In the genomic region with DNA sequence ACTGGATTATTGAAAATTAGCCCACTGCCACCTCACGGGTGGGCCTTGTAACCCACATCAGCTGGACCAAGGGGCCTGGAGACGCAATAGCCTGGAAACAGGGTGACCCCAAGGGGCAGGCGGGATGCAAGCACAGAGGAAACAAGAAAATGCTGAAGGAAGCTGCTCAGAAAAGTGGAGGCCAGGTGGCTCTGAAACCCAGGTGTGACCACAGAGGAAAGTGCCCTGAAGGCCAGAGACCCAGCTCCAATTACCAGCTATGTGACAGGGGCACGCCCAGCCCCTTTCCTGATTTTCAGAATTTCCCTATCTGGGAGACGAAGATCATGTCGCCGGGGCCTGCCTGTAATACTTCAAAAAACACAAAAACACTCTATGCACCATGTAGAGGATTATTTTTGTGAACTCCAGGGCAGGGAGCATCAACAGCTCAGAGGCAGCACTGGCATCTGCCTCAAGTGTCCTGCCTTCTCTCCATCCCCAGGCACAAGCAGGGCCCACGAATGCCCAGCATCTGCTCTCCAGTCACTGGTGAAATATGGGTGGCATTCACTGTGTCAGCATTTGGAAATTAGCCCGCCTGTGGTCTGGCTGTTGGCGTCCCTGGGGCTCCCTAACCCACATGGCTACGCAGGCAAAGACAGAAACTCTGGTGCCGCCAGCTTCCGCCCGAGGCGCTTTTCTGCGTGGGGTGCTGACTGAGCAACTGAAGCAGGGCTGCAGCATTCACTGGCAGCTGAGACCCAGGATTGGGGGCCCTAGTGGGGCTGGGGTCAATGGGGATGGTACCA, we compare ENCODE assay signal across 1 cellular context.
TF ChIP-seq lines count a peak whose summit lies in the region.

No MANE protein-coding gene starts in this region.

TF ChIP-seq in IMR-90, 13 proteins besides CTCF, POLR2A, EP300 and RAD21:
- TF ChIP-seq NFE2L2 (IDR thresholded peaks at IDR 0.05; ENCODE audit: low read depth, low read length) (no peak), MAFK (IDR thresholded peaks at IDR 0.05; ENCODE audit: low read depth, low read length) (no peak), MAZ (IDR thresholded peaks at IDR 0.05; ENCODE audit: borderline replicate concordance, low read depth, low read length) (no peak), MXI1 (IDR thresholded peaks at IDR 0.05; ENCODE audit: borderline replicate concordance, low read depth, low read length) (no peak), RFX5 (IDR thresholded peaks at IDR 0.05; ENCODE audit: low read depth, low read length) (no peak), BHLHE40 (IDR thresholded peaks at IDR 0.05; ENCODE audit: low read depth, low read length) (no peak), SMC3 (IDR thresholded peaks at IDR 0.05; ENCODE audit: low read depth, low read length) (no peak), CEBPB (IDR thresholded peaks at IDR 0.05; ENCODE audit: low read depth, low read length) (no peak), FOS (IDR thresholded peaks at IDR 0.05; ENCODE audit: low read depth, low read length) (no peak), CHD1 (IDR thresholded peaks at IDR 0.05; ENCODE audit: low read depth, low read length) (no peak)
- TF ChIP-seq, protein P1, sequence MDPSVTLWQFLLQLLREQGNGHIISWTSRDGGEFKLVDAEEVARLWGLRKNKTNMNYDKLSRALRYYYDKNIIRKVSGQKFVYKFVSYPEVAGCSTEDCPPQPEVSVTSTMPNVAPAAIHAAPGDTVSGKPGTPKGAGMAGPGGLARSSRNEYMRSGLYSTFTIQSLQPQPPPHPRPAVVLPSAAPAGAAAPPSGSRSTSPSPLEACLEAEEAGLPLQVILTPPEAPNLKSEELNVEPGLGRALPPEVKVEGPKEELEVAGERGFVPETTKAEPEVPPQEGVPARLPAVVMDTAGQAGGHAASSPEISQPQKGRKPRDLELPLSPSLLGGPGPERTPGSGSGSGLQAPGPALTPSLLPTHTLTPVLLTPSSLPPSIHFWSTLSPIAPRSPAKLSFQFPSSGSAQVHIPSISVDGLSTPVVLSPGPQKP (IDR thresholded peaks at IDR 0.05; ENCODE audit: borderline replicate concordance, low read depth, low read length): no peak
- TF ChIP-seq, protein P2, sequence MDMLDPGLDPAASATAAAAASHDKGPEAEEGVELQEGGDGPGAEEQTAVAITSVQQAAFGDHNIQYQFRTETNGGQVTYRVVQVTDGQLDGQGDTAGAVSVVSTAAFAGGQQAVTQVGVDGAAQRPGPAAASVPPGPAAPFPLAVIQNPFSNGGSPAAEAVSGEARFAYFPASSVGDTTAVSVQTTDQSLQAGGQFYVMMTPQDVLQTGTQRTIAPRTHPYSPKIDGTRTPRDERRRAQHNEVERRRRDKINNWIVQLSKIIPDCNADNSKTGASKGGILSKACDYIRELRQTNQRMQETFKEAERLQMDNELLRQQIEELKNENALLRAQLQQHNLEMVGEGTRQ (IDR thresholded peaks at IDR 0.05; ENCODE audit: low read depth, low read length): no peak
